8 cellular contexts compared by ENCODE assay signal in the genomic region with DNA sequence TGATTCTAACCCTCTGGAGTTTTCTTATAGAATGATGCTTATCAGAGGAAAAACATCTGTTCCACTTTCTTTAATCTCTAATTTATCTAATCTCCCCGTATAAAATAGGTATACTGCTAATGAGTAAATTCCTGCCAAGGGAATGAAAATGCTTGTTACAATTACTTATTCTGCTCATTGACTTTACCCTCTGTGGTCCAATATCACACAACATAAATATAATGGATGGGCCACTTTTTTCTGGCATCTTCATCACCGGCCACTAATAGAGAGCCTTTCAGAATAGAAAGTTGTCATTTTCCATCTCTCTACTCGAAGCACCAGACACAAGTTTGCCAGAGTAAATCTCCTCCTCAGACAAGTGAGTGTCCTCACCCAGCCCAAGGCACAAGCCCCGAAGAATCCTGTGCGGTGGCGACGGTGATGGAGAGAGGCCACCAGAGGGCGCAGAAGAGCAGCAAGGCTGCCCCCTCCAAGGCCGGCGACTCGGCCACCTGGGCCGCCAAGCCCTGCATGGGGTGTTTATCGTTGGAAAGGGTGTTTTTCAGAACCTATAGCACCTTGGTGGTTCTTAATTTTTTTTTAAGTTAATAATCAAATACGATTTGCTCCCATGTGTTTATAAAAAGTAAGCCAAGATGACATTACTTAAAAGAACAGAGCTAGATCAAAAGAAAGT.
DNase-seq lines count a peak whose midpoint lies in the region; ATAC-seq and TF ChIP-seq lines count a peak whose summit lies in the region.

No MANE protein-coding gene starts in this region.

- H3K4me2 ChIP-seq in mesendoderm (ENCODE audit: low read length): no peak overlapping the region

- H3K79me2 ChIP-seq in mesendoderm (ENCODE audit: control insufficient read depth, insufficient read depth, low read length): no peaks in the 10 kb centered on the region

- no peak overlapping the region for H3K23ac ChIP-seq in mesendoderm (ENCODE audit: low read length)

- no peak overlapping the region for H3K27ac ChIP-seq in effector memory CD4-positive, alpha-beta T cell (ENCODE audit: insufficient read depth, low read length, poor library complexity, severe bottlenecking)
- H3K27ac ChIP-seq in mesendoderm (ENCODE audit: low read depth, low read length): no peak overlapping the region

- no CpG with 5 or more reads among the region's 14 CpGs for WGBS in mesendoderm (ENCODE audit: extremely low coverage, insufficient coverage, low lambda C conversion rate)

- H3K4me3 ChIP-seq in effector memory CD4-positive, alpha-beta T cell (ENCODE audit: insufficient read depth, low read depth, low read length, poor library complexity, severe bottlenecking): no peak overlapping the region
- H3K4me3 ChIP-seq in mesendoderm (ENCODE audit: low read length): no peak overlapping the region

- no peaks in the 10 kb centered on the region for H3K27me3 ChIP-seq in effector memory CD4-positive, alpha-beta T cell (replicated peaks; ENCODE audit: control insufficient read depth, insufficient read depth, low read length, poor library complexity, severe bottlenecking)
- no peaks in the 10 kb centered on the region for H3K27me3 ChIP-seq in mesendoderm (ENCODE audit: insufficient read depth, low read length, poor library complexity)

- H3K9me3 ChIP-seq in effector memory CD4-positive, alpha-beta T cell (ENCODE audit: control insufficient read depth, low read length): no peaks in the 10 kb centered on the region

- H3K27me3 Mint-ChIP-seq in CD14-positive monocyte (ENCODE audit: low read depth in 3 of 3): peaks cover 0 to 2% (median 1%) of the 10 kb centered on the region in 3 donors
- H3K27me3 Mint-ChIP-seq in activated CD8-positive, alpha-beta T cell treated with anti-CD3 and anti-CD28 coated beads, Interleukin-2, amount 10 ng/mL, durations not matched to agents 7 days and 5 days (ENCODE audit: low read depth): peaks cover 6% of the 10 kb centered on the region

- no peak overlapping the region for H4K5ac ChIP-seq in mesendoderm (ENCODE audit: low read length)

- no peak overlapping the region for H2BK120ac ChIP-seq in mesendoderm (ENCODE audit: low read depth, low read length)

- no peak overlapping the region for H3K56ac ChIP-seq in mesendoderm (ENCODE audit: low read length)

- no peak overlapping the region for H2AK5ac ChIP-seq in mesendoderm (ENCODE audit: low read length)

- no peaks in the 10 kb centered on the region for H3K36me3 Mint-ChIP-seq in CD14-positive monocyte
- no peaks in the 10 kb centered on the region for H3K36me3 Mint-ChIP-seq in activated CD8-positive, alpha-beta T cell treated with anti-CD3 and anti-CD28 coated beads, Interleukin-2, amount 10 ng/mL, durations not matched to agents 7 days and 5 days (ENCODE audit: low read depth)

- DNase-seq in CD14-positive monocyte (ENCODE audit: low spot score) (peak; percentile 74), NCI-H748 treated with DMSO at 0.1 percent for 48 hours (lab: John Stamatoyannopoulos, UW) (peak; percentile 88), mesendoderm (peak; percentile 67)
- DNase-seq in activated CD8-positive, alpha-beta T cell treated with anti-CD3 and anti-CD28 coated beads, Interleukin-2, amount 10 ng/mL, durations not matched to agents 7 days and 5 days: peak; percentile 78
- DNase-seq in effector memory CD4-positive, alpha-beta T cell: peak; percentile 34 to 53 (median 45)
- DNase-seq in stimulated activated CD8-positive, alpha-beta memory T cell treated with anti-CD3 and anti-CD28 coated beads, Interleukin-2, amount 100 ng/mL, for 1 hour (ENCODE audit: low read depth in 2 of 2): peak; percentile 55 to 59

- POLR2A ChIA-PET in activated CD8-positive, alpha-beta T cell treated with anti-CD3 and anti-CD28 coated beads, Interleukin-2, amount 10 ng/mL, durations not matched to agents 7 days and 5 days (lab: Charles Lee): no interaction called here

- H2BK5ac ChIP-seq in mesendoderm (ENCODE audit: low read length): no peak overlapping the region

- intact Hi-C loops in CD14-positive monocyte (cut with micrococcal nuclease): no loop called here

- H3K79me1 ChIP-seq in mesendoderm (ENCODE audit: low read length): no peaks in the 10 kb centered on the region

- no peak overlapping the region for H3K4me3 Mint-ChIP-seq in CD14-positive monocyte
- no peak overlapping the region for H3K4me3 Mint-ChIP-seq in activated CD8-positive, alpha-beta T cell treated with anti-CD3 and anti-CD28 coated beads, Interleukin-2, amount 10 ng/mL, durations not matched to agents 7 days and 5 days

- CTCF ChIA-PET in activated CD8-positive, alpha-beta T cell treated with anti-CD3 and anti-CD28 coated beads, Interleukin-2, amount 10 ng/mL, durations not matched to agents 7 days and 5 days (lab: Charles Lee): interaction anchor here (0.7 to 1.9 kb wide), 4 partner anchors 121 to 1242 kb away, joined by 3 to 9 read pairs (median 4); no protein-coding TSS in a partner anchor

- no peak overlapping the region for H3K9ac ChIP-seq in mesendoderm (ENCODE audit: low read length)

- no peak overlapping the region for H3K4ac ChIP-seq in mesendoderm (ENCODE audit: low read depth, low read length)

- H2BK15ac ChIP-seq in mesendoderm (replicated peaks; ENCODE audit: low read depth): no peak overlapping the region

- ATAC-seq in GM19395 (IDR thresholded peaks at IDR 0.05; ENCODE audit: unreplicated experiment): peak; percentile 98
- peak; percentile 94 for ATAC-seq in HG03460 (IDR thresholded peaks at IDR 0.05; ENCODE audit: unreplicated experiment)
- peak; percentile 98 for ATAC-seq in activated CD8-positive, alpha-beta T cell treated with anti-CD3 and anti-CD28 coated beads, Interleukin-2, amount 10 ng/mL, durations not matched to agents 7 days and 5 days

- no peak overlapping the region for H3K18ac ChIP-seq in mesendoderm (ENCODE audit: low read length)

- H4K8ac ChIP-seq in mesendoderm (ENCODE audit: low read depth, low read length): no peak overlapping the region

- no peak overlapping the region for H3K27ac Mint-ChIP-seq in CD14-positive monocyte
- H3K27ac Mint-ChIP-seq in activated CD8-positive, alpha-beta T cell treated with anti-CD3 and anti-CD28 coated beads, Interleukin-2, amount 10 ng/mL, durations not matched to agents 7 days and 5 days: no peak overlapping the region

- no peaks in the 10 kb centered on the region for H3K36me3 ChIP-seq in effector memory CD4-positive, alpha-beta T cell (ENCODE audit: control insufficient read depth, insufficient read depth, low read length)
- H3K36me3 ChIP-seq in mesendoderm (ENCODE audit: control insufficient read depth, insufficient read depth, low read length): no peaks in the 10 kb centered on the region

- H3K9me3 Mint-ChIP-seq in CD14-positive monocyte: peaks cover 2 to 17% (median 7%) of the 10 kb centered on the region in 7 donors
- peaks cover 3% of the 10 kb centered on the region for H3K9me3 Mint-ChIP-seq in activated CD8-positive, alpha-beta T cell treated with anti-CD3 and anti-CD28 coated beads, Interleukin-2, amount 10 ng/mL, durations not matched to agents 7 days and 5 days (ENCODE audit: insufficient read depth)

- H3K4me1 ChIP-seq in effector memory CD4-positive, alpha-beta T cell (ENCODE audit: control insufficient read depth, insufficient read depth, low read length, poor library complexity, severe bottlenecking): peaks cover 5% of the 10 kb centered on the region
- H3K4me1 ChIP-seq in mesendoderm (ENCODE audit: control insufficient read depth, low read depth, low read length): no peaks in the 10 kb centered on the region

- peaks cover 5% of the 10 kb centered on the region for H3K4me1 Mint-ChIP-seq in CD14-positive monocyte
- H3K4me1 Mint-ChIP-seq in activated CD8-positive, alpha-beta T cell treated with anti-CD3 and anti-CD28 coated beads, Interleukin-2, amount 10 ng/mL, durations not matched to agents 7 days and 5 days (ENCODE audit: low read depth): no peaks in the 10 kb centered on the region

- peak; percentile 92 for TF ChIP-seq CTCF in CD14-positive monocyte (IDR thresholded peaks at IDR 0.05)
